In genomic region chr5:59789197-59789596, GRCh38 we compare ENCODE assay signal across 21 cellular contexts.
A peak's percentile ranks its signal among the peaks of the same experiment; 100 is the strongest.
DNase-seq lines count a peak whose midpoint lies in the region; ATAC-seq, FAIRE-seq and TF ChIP-seq lines count a peak whose summit lies in the region.
"Had no signal": no experiment of that assay in that cellular context is flagged by ENCODE, and none has a peak within 500 bp of the region (broad histone marks: within the 10 kb centered on the region; RNA-seq: fewer than 3 reads in every experiment).

No MANE protein-coding gene starts in this region.

- intact Hi-C loops in ovary (cut with DNase I): no loop called here

- no peak for ATAC-seq in stimulated activated memory B cell treated with anti-CD40 and anti-IgM and Interleukin-4, amounts not matched to agents 10 μg/mL and 1 μg/mL and 100 μg/mL, for 72 hours
- ATAC-seq in GM21515 (IDR thresholded peaks at IDR 0.05; ENCODE audit: unreplicated experiment): no peak
- ATAC-seq: K562, left lobe of liver had no signal

- no peaks in the 10 kb centered on the region for H3K4me1 ChIP-seq in ovary (ENCODE audit: insufficient read depth)
- H3K4me1 ChIP-seq: thyroid gland had no signal

- no peak overlapping the region for H3K4me3 Mint-ChIP-seq in stimulated activated memory B cell treated with anti-CD40 and anti-IgM and Interleukin-4, amounts not matched to agents 10 μg/mL and 1 μg/mL and 100 μg/mL, for 72 hours
- H3K4me3 Mint-ChIP-seq: dendritic cell treated with granulocyte-macrophage colony-stimulating factor and Interleukin-4, amounts not matched to agents 40 ng/mL and 50 ng/mL, for 4 days; HFFc6; neural progenitor cell had no signal

- 72 to 84% (median 77%) methylated on average over 2 of the region's 2 CpGs for WGBS in ovary, 3 donors

- no peaks in the 10 kb centered on the region for H3K27me3 ChIP-seq in ovary
- H3K27me3 ChIP-seq: neural progenitor cell, thyroid gland had no signal

- TF ChIP-seq POLR2A in ovary (IDR thresholded peaks at IDR 0.05) (no peak), GM12891 (IDR thresholded peaks at IDR 0.05; ENCODE audit: low read depth, low read length) (no peak)

- DNase-seq in LNCaP clone FGC (ENCODE audit: low read depth) (no peak), astrocyte of the spinal cord (ENCODE audit: low read depth, low spot score) (peak; percentile 24), iris pigment epithelial cell (ENCODE audit: low read depth) (peak; percentile 91), ovary (no peak), ureter (ENCODE audit: low spot score) (no peak), GM12891 (ENCODE audit: insufficient read length, low spot score) (no peak)
- DNase-seq: activated CD4-positive, alpha-beta T cell treated with anti-CD3 and anti-CD28 coated beads, Interleukin-2, amount 50 U/mL, for 1 hour; activated naive CD4-positive, alpha-beta T cell; DMS79 treated with DMSO at 0.1 percent for 48 hours; HFFc6; NCI-H2029 treated with DMSO at 0.1 percent for 48 hours; NCI-H446 treated with DMSO at 0.1 percent for 48 hours; stimulated activated CD4-positive, alpha-beta T cell treated with anti-CD3 and anti-CD28 coated beads, Interleukin-15, amount 100 ng/mL, for 24 hours; SW 1271; thyroid gland had no signal

- peak overlapping the region; percentile 91 for H3K27ac Mint-ChIP-seq in stimulated activated memory B cell treated with anti-CD40 and anti-IgM and Interleukin-4, amounts not matched to agents 10 μg/mL and 1 μg/mL and 100 μg/mL, for 72 hours
- H3K27ac Mint-ChIP-seq: dendritic cell treated with granulocyte-macrophage colony-stimulating factor and Interleukin-4, amounts not matched to agents 40 ng/mL and 50 ng/mL, for 4 days; HFFc6; neural progenitor cell had no signal

- in situ Hi-C loops in astrocyte of the spinal cord (cut with HindIII; ENCODE audit: low sequenced_read_pairs): no loop called here

- H3K36me3 Mint-ChIP-seq in stimulated activated memory B cell treated with anti-CD40 and anti-IgM and Interleukin-4, amounts not matched to agents 10 μg/mL and 1 μg/mL and 100 μg/mL, for 72 hours: no peaks in the 10 kb centered on the region
- H3K36me3 Mint-ChIP-seq: neural progenitor cell had no signal

- H3K4me3 ChIP-seq in LNCaP clone FGC (ENCODE audit: low read depth, low read length) (no peak overlapping the region), astrocyte of the spinal cord (ENCODE audit: low read depth, low read length) (no peak overlapping the region), ovary (no peak overlapping the region)
- H3K4me3 ChIP-seq: K562, neural progenitor cell, thyroid gland had no signal

- no peaks in the 10 kb centered on the region for H3K36me3 ChIP-seq in ovary
- H3K36me3 ChIP-seq: neural progenitor cell, thyroid gland had no signal

- FAIRE-seq in GM12891 (lab: Jason Lieb, UNC): no peak
- FAIRE-seq: K562 had no signal

- H3K4me1 Mint-ChIP-seq in stimulated activated memory B cell treated with anti-CD40 and anti-IgM and Interleukin-4, amounts not matched to agents 10 μg/mL and 1 μg/mL and 100 μg/mL, for 72 hours: peaks cover 25% of the 10 kb centered on the region

- TF ChIP-seq EP300 in ovary (IDR thresholded peaks at IDR 0.05): no peak

- no peaks in the 10 kb centered on the region for H3K27me3 Mint-ChIP-seq in stimulated activated memory B cell treated with anti-CD40 and anti-IgM and Interleukin-4, amounts not matched to agents 10 μg/mL and 1 μg/mL and 100 μg/mL, for 72 hours
- H3K27me3 Mint-ChIP-seq: dendritic cell treated with granulocyte-macrophage colony-stimulating factor and Interleukin-4, amounts not matched to agents 40 ng/mL and 50 ng/mL, for 4 days had no signal

- no peaks in the 10 kb centered on the region for H3K9me3 ChIP-seq in ovary
- H3K9me3 ChIP-seq: thyroid gland had no signal

- no peak overlapping the region for H3K27ac ChIP-seq in ovary
- H3K27ac ChIP-seq: neural progenitor cell had no signal

- H3K9me3 Mint-ChIP-seq in stimulated activated memory B cell treated with anti-CD40 and anti-IgM and Interleukin-4, amounts not matched to agents 10 μg/mL and 1 μg/mL and 100 μg/mL, for 72 hours: no peaks in the 10 kb centered on the region
- H3K9me3 Mint-ChIP-seq: dendritic cell treated with granulocyte-macrophage colony-stimulating factor and Interleukin-4, amounts not matched to agents 40 ng/mL and 50 ng/mL, for 4 days; HFFc6; neural progenitor cell had no signal

- TF ChIP-seq CTCF in LNCaP clone FGC (IDR thresholded peaks at IDR 0.05; ENCODE audit: control insufficient read depth, extremely low read depth, insufficient read depth) (0 out of 2 replicates have a peak, but pooled peaks have one; percentile 2), astrocyte of the spinal cord (IDR thresholded peaks at IDR 0.05; ENCODE audit: low read depth, low read length) (no peak), ovary (IDR thresholded peaks at IDR 0.05) (no peak)

TF ChIP-seq in GM12891, 5 proteins besides CTCF, POLR2A, EP300 and RAD21:
- TF ChIP-seq TAF1 (IDR thresholded peaks at IDR 0.05; ENCODE audit: low read depth, low read length): no peak
- no peak for TF ChIP-seq PAX5 (IDR thresholded peaks at IDR 0.05; ENCODE audit: insufficient read depth, low read length, severe bottlenecking)
- no peak for TF ChIP-seq POU2F2 (IDR thresholded peaks at IDR 0.05; ENCODE audit: low read depth, low read length)
- TF ChIP-seq POLR2AphosphoS5 (IDR thresholded peaks at IDR 0.05; ENCODE audit: low read depth, low read length): no peak
- TF ChIP-seq SPI1 (IDR thresholded peaks at IDR 0.05; ENCODE audit: low read depth, low read length): no peak

Comparison
In these comparisons a context has a peak if more than half of its experiments do, and no peak if none do; other contexts are left out.
1. DNase-seq: peak in astrocyte of the spinal cord (single experiment) and iris pigment epithelial cell (single experiment); none in LNCaP clone FGC (single experiment), ovary (0 of 5), ureter (single experiment) and GM12891 (single experiment).